In genomic region chr5:176844281-176844680, GRCh38 we compare ENCODE assay signal across 1 cellular context.
TF ChIP-seq lines count a peak whose summit lies in the region.

No MANE protein-coding gene starts in this region.

TF ChIP-seq in IMR-90, 13 proteins besides CTCF, POLR2A, EP300 and RAD21:
- TF ChIP-seq USF2 (IDR thresholded peaks at IDR 0.05; ENCODE audit: low read depth, low read length) = no peak
- TF ChIP-seq FOS (IDR thresholded peaks at IDR 0.05; ENCODE audit: low read depth, low read length) = no peak
- no peak for TF ChIP-seq ELK1 (IDR thresholded peaks at IDR 0.05; ENCODE audit: borderline replicate concordance, low read depth, low read length)
- TF ChIP-seq BHLHE40 (IDR thresholded peaks at IDR 0.05; ENCODE audit: low read depth, low read length) = no peak
